ENCODE assay signal across 1 cellular context in the genomic region with DNA sequence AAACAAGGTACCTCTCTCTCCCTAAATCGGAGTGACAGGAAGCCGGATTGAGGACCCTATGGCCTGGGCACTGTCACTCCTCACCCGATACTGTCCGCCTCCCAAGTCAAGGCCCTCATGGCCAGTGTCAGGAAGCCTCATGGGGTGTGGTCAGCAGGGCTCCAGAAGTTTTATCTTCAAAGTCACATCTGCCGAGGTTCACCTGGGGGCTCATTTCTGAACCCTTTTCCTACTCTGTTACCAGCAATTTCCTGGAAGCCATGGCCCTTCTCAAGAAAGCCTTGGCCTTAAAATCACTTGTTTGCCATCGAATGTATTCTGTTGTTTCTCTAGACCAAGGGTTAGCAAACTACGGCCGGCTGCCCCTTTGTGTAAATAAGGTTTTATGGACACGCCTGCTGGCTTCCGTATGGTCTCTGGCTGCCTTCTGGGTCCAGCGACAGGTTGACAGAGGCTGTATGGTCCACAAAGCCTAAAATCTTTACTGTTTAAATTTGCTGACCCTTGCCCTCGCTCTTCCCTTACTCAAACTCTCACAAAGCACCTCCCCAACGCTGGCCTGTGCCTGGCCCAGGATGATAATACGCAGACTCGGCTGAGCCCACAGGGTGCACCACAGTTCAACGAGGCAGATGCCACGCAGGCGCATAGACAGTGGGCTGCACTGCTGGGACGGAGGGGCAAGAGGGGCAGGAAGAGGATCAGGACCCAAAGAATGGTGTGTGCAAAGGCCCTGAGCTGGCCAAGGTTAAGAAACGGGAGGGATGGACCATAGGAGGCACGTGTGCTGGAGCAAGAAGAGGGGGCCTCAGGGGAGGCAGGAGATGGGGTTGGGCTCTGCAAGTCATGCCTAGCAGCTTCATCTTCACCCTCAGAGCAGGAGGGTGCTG.
TF ChIP-seq lines count a peak whose summit lies in the region.

No MANE protein-coding gene starts in this region.

TF ChIP-seq in HepG2, 621 proteins besides CTCF, POLR2A, EP300 and RAD21 (continued from another document and continues in another):
- TF ChIP-seq ZMAT5 (CRISPR knock-in tag; IDR thresholded peaks at IDR 0.05; ENCODE audit: borderline replicate concordance, low read depth) (no peak), ATRX (CRISPR knock-in tag; IDR thresholded peaks at IDR 0.05; ENCODE audit: borderline replicate concordance) (no peak), ZNF343 (CRISPR knock-in tag; IDR thresholded peaks at IDR 0.05) (no peak), ZNF691 (CRISPR knock-in tag; IDR thresholded peaks at IDR 0.05; ENCODE audit: borderline replicate concordance, low read depth) (no peak), NCOA2 (CRISPR knock-in tag; IDR thresholded peaks at IDR 0.05) (peak; percentile 83), ZNF331 (CRISPR knock-in tag; IDR thresholded peaks at IDR 0.05) (peak; percentile 49), ZNF839 (CRISPR knock-in tag; IDR thresholded peaks at IDR 0.05; ENCODE audit: borderline replicate concordance) (0 out of 2 replicates have a peak, but pooled peaks have one; percentile 52), ZNF879 (CRISPR knock-in tag; IDR thresholded peaks at IDR 0.05) (0 out of 2 replicates have a peak, but pooled peaks have one; percentile 6), ZNF629 (CRISPR knock-in tag; conservative IDR thresholded peaks at IDR 0.05) (no peak), ZNF674 (CRISPR knock-in tag; IDR thresholded peaks at IDR 0.05; ENCODE audit: low read depth) (no peak), FOXP1 (IDR thresholded peaks at IDR 0.05) (no peak), FOXP1 (CRISPR knock-in tag; IDR thresholded peaks at IDR 0.05) (peak; percentile 69), TARDBP (CRISPR knock-in tag; IDR thresholded peaks at IDR 0.05) (peak; percentile 86), AHR (CRISPR knock-in tag; IDR thresholded peaks at IDR 0.05) (no peak), SETDB1 (CRISPR knock-in tag; IDR thresholded peaks at IDR 0.05; ENCODE audit: borderline replicate concordance) (no peak), TFAP4 (IDR thresholded peaks at IDR 0.05; ENCODE audit: borderline replicate concordance, low read depth) (peak; percentile 68; the same call in 1 of the 2 replicates), AKAP8 (CRISPR knock-in tag; IDR thresholded peaks at IDR 0.05) (no peak), NR2C2 (CRISPR knock-in tag; IDR thresholded peaks at IDR 0.05; ENCODE audit: borderline replicate concordance) (peak; percentile 57), ZNF235 (CRISPR knock-in tag; IDR thresholded peaks at IDR 0.05; ENCODE audit: borderline replicate concordance) (no peak), NKX3-1 (CRISPR knock-in tag; IDR thresholded peaks at IDR 0.05) (no peak), SNAI1 (CRISPR knock-in tag; IDR thresholded peaks at IDR 0.05; ENCODE audit: borderline replicate concordance) (no peak), KLF9 (CRISPR knock-in tag; IDR thresholded peaks at IDR 0.05; ENCODE audit: low read depth) (peak; percentile 50; the same call in 1 of the 2 replicates), GFI1 (CRISPR knock-in tag; IDR thresholded peaks at IDR 0.05; ENCODE audit: borderline replicate concordance) (peak; percentile 95), STAT5B (CRISPR knock-in tag; IDR thresholded peaks at IDR 0.05) (no peak), MAFK (conservative IDR thresholded peaks at IDR 0.05 in 1 of 2, IDR thresholded peaks at IDR 0.05 in 1 of 2; ENCODE audit: low read length in 2 of 2) (no peak), RARA (CRISPR knock-in tag; IDR thresholded peaks at IDR 0.05) (peak; percentile 83), ZNF713 (CRISPR knock-in tag; IDR thresholded peaks at IDR 0.05) (no peak), NR2F1 (CRISPR knock-in tag; IDR thresholded peaks at IDR 0.05) (peak in 1 of 2 experiments; percentile 72; a peak in 3 of 4 replicates), ZNF34 (CRISPR knock-in tag; IDR thresholded peaks at IDR 0.05; ENCODE audit: borderline replicate concordance) (no peak), NCOA1 (CRISPR knock-in tag; IDR thresholded peaks at IDR 0.05) (peak; percentile 44; the same call in 1 of the 2 replicates), ETS1 (CRISPR knock-in tag; IDR thresholded peaks at IDR 0.05) (no peak), MXD3 (CRISPR knock-in tag; IDR thresholded peaks at IDR 0.05) (no peak), ZNF280D (CRISPR knock-in tag; IDR thresholded peaks at IDR 0.05) (peak; percentile 41; the same call in 1 of the 2 replicates), TCF7 (IDR thresholded peaks at IDR 0.05; ENCODE audit: low read depth) (peak; percentile 66; the same call in 1 of the 2 replicates)
- TF ChIP-seq, protein P1, sequence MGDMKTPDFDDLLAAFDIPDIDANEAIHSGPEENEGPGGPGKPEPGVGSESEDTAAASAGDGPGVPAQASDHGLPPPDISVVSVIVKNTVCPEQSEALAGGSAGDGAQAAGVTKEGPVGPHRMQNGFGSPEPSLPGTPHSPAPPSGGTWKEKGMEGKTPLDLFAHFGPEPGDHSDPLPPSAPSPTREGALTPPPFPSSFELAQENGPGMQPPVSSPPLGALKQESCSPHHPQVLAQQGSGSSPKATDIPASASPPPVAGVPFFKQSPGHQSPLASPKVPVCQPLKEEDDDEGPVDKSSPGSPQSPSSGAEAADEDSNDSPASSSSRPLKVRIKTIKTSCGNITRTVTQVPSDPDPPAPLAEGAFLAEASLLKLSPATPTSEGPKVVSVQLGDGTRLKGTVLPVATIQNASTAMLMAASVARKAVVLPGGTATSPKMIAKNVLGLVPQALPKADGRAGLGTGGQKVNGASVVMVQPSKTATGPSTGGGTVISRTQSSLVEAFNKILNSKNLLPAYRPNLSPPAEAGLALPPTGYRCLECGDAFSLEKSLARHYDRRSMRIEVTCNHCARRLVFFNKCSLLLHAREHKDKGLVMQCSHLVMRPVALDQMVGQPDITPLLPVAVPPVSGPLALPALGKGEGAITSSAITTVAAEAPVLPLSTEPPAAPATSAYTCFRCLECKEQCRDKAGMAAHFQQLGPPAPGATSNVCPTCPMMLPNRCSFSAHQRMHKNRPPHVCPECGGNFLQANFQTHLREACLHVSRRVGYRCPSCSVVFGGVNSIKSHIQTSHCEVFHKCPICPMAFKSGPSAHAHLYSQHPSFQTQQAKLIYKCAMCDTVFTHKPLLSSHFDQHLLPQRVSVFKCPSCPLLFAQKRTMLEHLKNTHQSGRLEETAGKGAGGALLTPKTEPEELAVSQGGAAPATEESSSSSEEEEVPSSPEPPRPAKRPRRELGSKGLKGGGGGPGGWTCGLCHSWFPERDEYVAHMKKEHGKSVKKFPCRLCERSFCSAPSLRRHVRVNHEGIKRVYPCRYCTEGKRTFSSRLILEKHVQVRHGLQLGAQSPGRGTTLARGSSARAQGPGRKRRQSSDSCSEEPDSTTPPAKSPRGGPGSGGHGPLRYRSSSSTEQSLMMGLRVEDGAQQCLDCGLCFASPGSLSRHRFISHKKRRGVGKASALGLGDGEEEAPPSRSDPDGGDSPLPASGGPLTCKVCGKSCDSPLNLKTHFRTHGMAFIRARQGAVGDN (CRISPR knock-in tag; IDR thresholded peaks at IDR 0.05) = peak; percentile 90
- TF ChIP-seq, protein P2, sequence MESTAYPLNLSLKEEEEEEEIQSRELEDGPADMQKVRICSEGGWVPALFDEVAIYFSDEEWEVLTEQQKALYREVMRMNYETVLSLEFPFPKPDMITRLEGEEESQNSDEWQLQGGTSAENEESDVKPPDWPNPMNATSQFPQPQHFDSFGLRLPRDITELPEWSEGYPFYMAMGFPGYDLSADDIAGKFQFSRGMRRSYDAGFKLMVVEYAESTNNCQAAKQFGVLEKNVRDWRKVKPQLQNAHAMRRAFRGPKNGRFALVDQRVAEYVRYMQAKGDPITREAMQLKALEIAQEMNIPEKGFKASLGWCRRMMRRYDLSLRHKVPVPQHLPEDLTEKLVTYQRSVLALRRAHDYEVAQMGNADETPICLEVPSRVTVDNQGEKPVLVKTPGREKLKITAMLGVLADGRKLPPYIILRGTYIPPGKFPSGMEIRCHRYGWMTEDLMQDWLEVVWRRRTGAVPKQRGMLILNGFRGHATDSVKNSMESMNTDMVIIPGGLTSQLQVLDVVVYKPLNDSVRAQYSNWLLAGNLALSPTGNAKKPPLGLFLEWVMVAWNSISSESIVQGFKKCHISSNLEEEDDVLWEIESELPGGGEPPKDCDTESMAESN (CRISPR knock-in tag; conservative IDR thresholded peaks at IDR 0.05) = peak; percentile 79; the same call in 1 of the 2 replicates
- TF ChIP-seq, protein P3, sequence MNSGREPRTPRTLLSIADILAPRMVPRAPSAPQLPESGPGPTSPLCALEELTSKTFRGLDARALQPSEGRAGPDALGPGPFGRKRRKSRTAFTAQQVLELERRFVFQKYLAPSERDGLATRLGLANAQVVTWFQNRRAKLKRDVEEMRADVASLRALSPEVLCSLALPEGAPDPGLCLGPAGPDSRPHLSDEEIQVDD (CRISPR knock-in tag; IDR thresholded peaks at IDR 0.05; ENCODE audit: borderline replicate concordance) = no peak
- TF ChIP-seq, protein P4, sequence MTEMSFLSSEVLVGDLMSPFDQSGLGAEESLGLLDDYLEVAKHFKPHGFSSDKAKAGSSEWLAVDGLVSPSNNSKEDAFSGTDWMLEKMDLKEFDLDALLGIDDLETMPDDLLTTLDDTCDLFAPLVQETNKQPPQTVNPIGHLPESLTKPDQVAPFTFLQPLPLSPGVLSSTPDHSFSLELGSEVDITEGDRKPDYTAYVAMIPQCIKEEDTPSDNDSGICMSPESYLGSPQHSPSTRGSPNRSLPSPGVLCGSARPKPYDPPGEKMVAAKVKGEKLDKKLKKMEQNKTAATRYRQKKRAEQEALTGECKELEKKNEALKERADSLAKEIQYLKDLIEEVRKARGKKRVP (CRISPR knock-in tag; IDR thresholded peaks at IDR 0.05) = no peak
- TF ChIP-seq, protein P5, sequence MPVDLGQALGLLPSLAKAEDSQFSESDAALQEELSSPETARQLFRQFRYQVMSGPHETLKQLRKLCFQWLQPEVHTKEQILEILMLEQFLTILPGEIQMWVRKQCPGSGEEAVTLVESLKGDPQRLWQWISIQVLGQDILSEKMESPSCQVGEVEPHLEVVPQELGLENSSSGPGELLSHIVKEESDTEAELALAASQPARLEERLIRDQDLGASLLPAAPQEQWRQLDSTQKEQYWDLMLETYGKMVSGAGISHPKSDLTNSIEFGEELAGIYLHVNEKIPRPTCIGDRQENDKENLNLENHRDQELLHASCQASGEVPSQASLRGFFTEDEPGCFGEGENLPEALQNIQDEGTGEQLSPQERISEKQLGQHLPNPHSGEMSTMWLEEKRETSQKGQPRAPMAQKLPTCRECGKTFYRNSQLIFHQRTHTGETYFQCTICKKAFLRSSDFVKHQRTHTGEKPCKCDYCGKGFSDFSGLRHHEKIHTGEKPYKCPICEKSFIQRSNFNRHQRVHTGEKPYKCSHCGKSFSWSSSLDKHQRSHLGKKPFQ (CRISPR knock-in tag; IDR thresholded peaks at IDR 0.05; ENCODE audit: insufficient replicate concordance) = peak; percentile 48
- TF ChIP-seq, protein P6, sequence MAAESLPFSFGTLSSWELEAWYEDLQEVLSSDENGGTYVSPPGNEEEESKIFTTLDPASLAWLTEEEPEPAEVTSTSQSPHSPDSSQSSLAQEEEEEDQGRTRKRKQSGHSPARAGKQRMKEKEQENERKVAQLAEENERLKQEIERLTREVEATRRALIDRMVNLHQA (CRISPR knock-in tag; IDR thresholded peaks at IDR 0.05) = no peak
